In genomic region chr6:162509821-162510220, GRCh38 we compare ENCODE assay signal across 15 cellular contexts.
A peak's percentile ranks its signal among the peaks of the same experiment; 100 is the strongest.
DNase-seq lines count a peak whose midpoint lies in the region; ATAC-seq and TF ChIP-seq lines count a peak whose summit lies in the region.
"Had no signal": no experiment of that assay in that cellular context is flagged by ENCODE, and none has a peak within 500 bp of the region (broad histone marks: within the 10 kb centered on the region; RNA-seq: fewer than 3 reads in every experiment).

No MANE protein-coding gene starts in this region.

- no peaks in the 10 kb centered on the region for H3K36me3 ChIP-seq in CD8-positive, alpha-beta T cell (ENCODE audit: insufficient read depth, low read length)

- CTCF ChIA-PET in CD8-positive, alpha-beta T cell (lab: Charles Lee): no interaction called here

- POLR2A ChIA-PET in CD8-positive, alpha-beta T cell (lab: Charles Lee): no interaction called here

- H3K4me1 ChIP-seq in CD8-positive, alpha-beta T cell (ENCODE audit: insufficient read depth, low read length): no peaks in the 10 kb centered on the region

- no peak for TF ChIP-seq CTCF in CD8-positive, alpha-beta T cell (IDR thresholded peaks at IDR 0.05)

- intact Hi-C loops in CD8-positive, alpha-beta T cell (cut with DNase I, micrococcal nuclease): no loop called here

- H3K9me3 ChIP-seq in CD8-positive, alpha-beta T cell (ENCODE audit: low read length): no peaks in the 10 kb centered on the region

- H3K4me1 Mint-ChIP-seq in CD8-positive, alpha-beta T cell (ENCODE audit: low read depth): no peaks in the 10 kb centered on the region

- DNase-seq in Ammon's horn (ENCODE audit: low spot score) (peak; percentile 28), cerebellar cortex (ENCODE audit: low spot score) (peak; percentile 10), kidney tubule cell (ENCODE audit: low spot score) (peak; percentile 8), pons (ENCODE audit: low spot score) (peak; percentile 19), AML-193 (lab: John Stamatoyannopoulos, UW) (no peak), iPS-NIHi7 (ENCODE audit: extremely low spot score) (no peak)
- DNase-seq in CD8-positive, alpha-beta T cell: no peak
- DNase-seq: DND-41, GDM1, KG1, NCI-H1417 treated with DMSO at 0.1 percent for 48 hours, NCI-H1930, NCI-H510A, NCI-H82 had no signal

- H3K9me3 Mint-ChIP-seq in CD8-positive, alpha-beta T cell: no peaks in the 10 kb centered on the region

- no peak overlapping the region for H3K4me3 ChIP-seq in CD8-positive, alpha-beta T cell (ENCODE audit: low read depth, low read length)

- no peak overlapping the region for H3K27ac ChIP-seq in CD8-positive, alpha-beta T cell (ENCODE audit: low read depth, low read length)

- H3K36me3 Mint-ChIP-seq in CD8-positive, alpha-beta T cell: no peaks in the 10 kb centered on the region

- H3K27me3 ChIP-seq in CD8-positive, alpha-beta T cell (ENCODE audit: insufficient read depth, low read length): no peaks in the 10 kb centered on the region

- ATAC-seq in CD8-positive, alpha-beta T cell: no peak
- ATAC-seq: HepG2 had no signal

- H3K27me3 Mint-ChIP-seq in CD8-positive, alpha-beta T cell (ENCODE audit: low read depth): no peaks in the 10 kb centered on the region

- no peak overlapping the region for H3K4me3 Mint-ChIP-seq in CD8-positive, alpha-beta T cell

- no peak overlapping the region for H3K27ac Mint-ChIP-seq in CD8-positive, alpha-beta T cell

Comparison
In these comparisons a context has a peak if more than half of its experiments do, and no peak if none do; other contexts are left out.
1. DNase-seq: peak in Ammon's horn (single experiment), cerebellar cortex (single experiment), kidney tubule cell (single experiment) and pons (single experiment); none in AML-193 (0 of 2), iPS-NIHi7 (single experiment) and CD8-positive, alpha-beta T cell (0 of 7).